8 cellular contexts compared by ENCODE assay signal in the genomic region with DNA sequence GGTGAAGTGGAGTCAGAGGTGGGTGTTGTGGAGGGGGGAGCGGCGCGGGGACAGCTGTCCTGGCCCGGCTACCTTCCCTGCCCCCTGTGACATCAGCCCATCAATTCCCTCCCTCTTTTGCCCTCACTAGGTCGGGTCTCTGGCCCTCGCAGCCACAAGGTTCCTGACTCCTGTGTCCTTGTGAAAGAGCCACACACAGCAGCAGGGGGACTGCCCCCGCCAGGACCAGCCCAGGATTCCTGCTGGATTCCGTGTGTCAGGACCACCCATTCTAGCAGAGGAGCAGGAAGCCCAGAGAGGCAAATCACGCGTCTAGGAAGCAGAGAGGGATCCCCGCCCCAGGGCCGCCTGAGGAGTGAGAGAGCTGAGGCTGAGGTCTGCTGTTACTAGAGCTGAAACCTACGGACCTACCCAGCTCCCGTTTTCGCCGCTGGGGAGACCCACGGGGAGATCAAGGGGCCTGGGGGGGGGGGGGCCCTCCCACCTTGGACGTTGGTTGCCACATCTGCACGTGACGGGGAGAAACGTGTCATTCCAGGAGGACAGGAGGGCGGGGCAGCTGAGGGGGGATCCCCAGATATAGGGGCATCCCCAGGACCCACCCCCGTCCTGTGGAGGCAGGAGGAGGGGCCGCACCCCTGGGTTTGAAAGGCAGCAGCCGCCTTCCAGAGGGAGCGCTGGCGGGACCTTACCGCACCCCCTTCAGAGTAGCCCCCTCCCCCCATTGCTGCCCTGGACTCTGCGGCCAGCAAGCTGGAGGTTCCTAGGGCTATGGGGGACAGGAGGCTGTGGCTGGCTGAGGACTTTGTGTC. TPM values are rescaled to one million over a fixed set of nuclear protein-coding genes. Genes with fewer than 3 reads are reported as not detected.
DNase-seq lines count a peak whose midpoint lies in the region; ATAC-seq and TF ChIP-seq lines count a peak whose summit lies in the region.

No MANE protein-coding gene starts in this region.

- H3K4me3 Mint-ChIP-seq in CD8-positive, alpha-beta T cell: peak overlapping the region; percentile 81
- peak overlapping the region; percentile 70 for H3K4me3 Mint-ChIP-seq in activated CD8-positive, alpha-beta T cell treated with anti-CD3 and anti-CD28 coated beads, Interleukin-2, amount 10 ng/mL, durations not matched to agents 7 days and 5 days

- H3K27me3 ChIP-seq in CD8-positive, alpha-beta T cell (ENCODE audit: insufficient read depth, low read length): no peaks in the 10 kb centered on the region
- no peaks in the 10 kb centered on the region for H3K27me3 ChIP-seq in heart right ventricle

- H3K9me3 Mint-ChIP-seq in CD8-positive, alpha-beta T cell: no peaks in the 10 kb centered on the region
- H3K9me3 Mint-ChIP-seq in activated CD8-positive, alpha-beta T cell treated with anti-CD3 and anti-CD28 coated beads, Interleukin-2, amount 10 ng/mL, durations not matched to agents 7 days and 5 days (ENCODE audit: insufficient read depth): no peaks in the 10 kb centered on the region

- H3K27ac ChIP-seq in CD8-positive, alpha-beta T cell (ENCODE audit: low read depth, low read length): no peak overlapping the region
- peak overlapping the region in 9 of 10 donors; percentile 83 to 98 (median 92) for H3K27ac ChIP-seq in heart right ventricle

- H3K4me1 ChIP-seq in CD8-positive, alpha-beta T cell (ENCODE audit: insufficient read depth, low read length): peaks cover 17% of the 10 kb centered on the region
- H3K4me1 ChIP-seq in heart right ventricle: peaks cover 31 to 55% (median 51%) of the 10 kb centered on the region in 9 donors

- WGBS in heart right ventricle, 2 donors: 30% methylated on average over 29 of the region's 29 CpGs

- no peak for TF ChIP-seq CTCF in CD8-positive, alpha-beta T cell (IDR thresholded peaks at IDR 0.05)
- TF ChIP-seq CTCF in heart right ventricle (IDR thresholded peaks at IDR 0.05): no peak

- POLR2A ChIA-PET in CD8-positive, alpha-beta T cell (lab: Charles Lee): interaction anchor here (0.8 to 1.9 kb wide), 6 partner anchors 10 to 21 kb away, joined by 3 to 9 read pairs (median 6); no protein-coding TSS in a partner anchor
- POLR2A ChIA-PET in activated CD8-positive, alpha-beta T cell treated with anti-CD3 and anti-CD28 coated beads, Interleukin-2, amount 10 ng/mL, durations not matched to agents 7 days and 5 days (lab: Charles Lee): interaction anchor here (1.2 to 2.6 kb wide), 5 partner anchors 11 to 76 kb away, joined by 4 to 14 read pairs (median 9); a partner anchor contains a TSS

- DNase-seq in CD8-positive, alpha-beta T cell: no peak
- DNase-seq in activated CD8-positive, alpha-beta T cell treated with anti-CD3 and anti-CD28 coated beads, Interleukin-2, amount 10 ng/mL, durations not matched to agents 7 days and 5 days: peak; percentile 35
- DNase-seq in heart right ventricle: peak in 1 of 2 donors; percentile 32
- peak; percentile 45 to 71 for DNase-seq in stimulated activated CD4-positive, alpha-beta T cell treated with anti-CD3 and anti-CD28 coated beads, Interleukin-12 subunit alpha, Interleukin-12 subunit beta, amount 100 ng/mL, for 24 hours (ENCODE audit: low read depth in 2 of 2)
- no peak for DNase-seq in NCI-H2029 (lab: John Stamatoyannopoulos, UW)
- no peak for DNase-seq in NCI-H1436 (lab: John Stamatoyannopoulos, UW)
- no peak for DNase-seq in NOMO-1 (lab: John Stamatoyannopoulos, UW; ENCODE audit: unreplicated experiment in 2 of 2)

- H3K36me3 ChIP-seq in CD8-positive, alpha-beta T cell (ENCODE audit: insufficient read depth, low read length): no peaks in the 10 kb centered on the region
- no peaks in the 10 kb centered on the region for H3K36me3 ChIP-seq in heart right ventricle

- CTCF ChIA-PET in CD8-positive, alpha-beta T cell (lab: Charles Lee): interaction anchor here (0.6 to 2.1 kb wide), 6 partner anchors 7 to 89 kb away, joined by 3 to 8 read pairs (median 4); no protein-coding TSS in a partner anchor
- CTCF ChIA-PET in activated CD8-positive, alpha-beta T cell treated with anti-CD3 and anti-CD28 coated beads, Interleukin-2, amount 10 ng/mL, durations not matched to agents 7 days and 5 days (lab: Charles Lee): interaction anchor here (1.2 to 1.8 kb wide), 4 partner anchors 10 to 48 kb away, joined by 4 to 11 read pairs (median 4); no protein-coding TSS in a partner anchor

- H3K27ac Mint-ChIP-seq in CD8-positive, alpha-beta T cell: no peak overlapping the region
- no peak overlapping the region for H3K27ac Mint-ChIP-seq in activated CD8-positive, alpha-beta T cell treated with anti-CD3 and anti-CD28 coated beads, Interleukin-2, amount 10 ng/mL, durations not matched to agents 7 days and 5 days

- ATAC-seq in CD8-positive, alpha-beta T cell: no peak
- peak; percentile 17 for ATAC-seq in HG02678 (IDR thresholded peaks at IDR 0.05; ENCODE audit: unreplicated experiment)
- no peak for ATAC-seq in activated CD8-positive, alpha-beta T cell treated with anti-CD3 and anti-CD28 coated beads, Interleukin-2, amount 10 ng/mL, durations not matched to agents 7 days and 5 days
- peak in 7 of 8 donors; percentile 0 to 23 (median 3) for ATAC-seq in heart right ventricle

- intact Hi-C loops in CD8-positive, alpha-beta T cell (cut with DNase I, micrococcal nuclease): loop anchor here in 1 of 2 experiments (1.0 kb wide), 1 partner anchor 12 kb away; no protein-coding TSS in a partner anchor
- intact Hi-C loops in heart right ventricle (cut with DNase I): no loop called here

- H3K27me3 Mint-ChIP-seq in CD8-positive, alpha-beta T cell (ENCODE audit: low read depth): no peaks in the 10 kb centered on the region
- peaks cover 10% of the 10 kb centered on the region for H3K27me3 Mint-ChIP-seq in activated CD8-positive, alpha-beta T cell treated with anti-CD3 and anti-CD28 coated beads, Interleukin-2, amount 10 ng/mL, durations not matched to agents 7 days and 5 days (ENCODE audit: low read depth)

- no peaks in the 10 kb centered on the region for H3K9me3 ChIP-seq in CD8-positive, alpha-beta T cell (ENCODE audit: low read length)
- no peaks in the 10 kb centered on the region for H3K9me3 ChIP-seq in heart right ventricle

- peaks cover 15% of the 10 kb centered on the region for H3K4me1 Mint-ChIP-seq in CD8-positive, alpha-beta T cell (ENCODE audit: low read depth)
- peaks cover 28% of the 10 kb centered on the region for H3K4me1 Mint-ChIP-seq in activated CD8-positive, alpha-beta T cell treated with anti-CD3 and anti-CD28 coated beads, Interleukin-2, amount 10 ng/mL, durations not matched to agents 7 days and 5 days (ENCODE audit: low read depth)

- no peaks in the 10 kb centered on the region for H3K36me3 Mint-ChIP-seq in CD8-positive, alpha-beta T cell
- no peaks in the 10 kb centered on the region for H3K36me3 Mint-ChIP-seq in activated CD8-positive, alpha-beta T cell treated with anti-CD3 and anti-CD28 coated beads, Interleukin-2, amount 10 ng/mL, durations not matched to agents 7 days and 5 days (ENCODE audit: low read depth)

- peak overlapping the region; percentile 73 for H3K4me3 ChIP-seq in CD8-positive, alpha-beta T cell (ENCODE audit: low read depth, low read length)
- H3K4me3 ChIP-seq in heart right ventricle: peak overlapping the region; percentile 7 to 64 (median 58)

RNA-seq across cellular contexts. Expression of a gene that starts 12.5 kb away (rescaled TPM):
- 10 to 100 TPM; 42.2 to 49.1 TPM for total RNA-seq in CD8-positive, alpha-beta T cell
- total RNA-seq in activated CD8-positive, alpha-beta T cell treated with anti-CD3 and anti-CD28 coated beads, Interleukin-2, amount 10 ng/mL, durations not matched to agents 7 days and 5 days: 100 to 1,000 TPM; 155 to 159 TPM
- total RNA-seq in heart right ventricle: 10 to 100 TPM; 22.5 to 40.1 (median 27.7) TPM
- 10 to 100 TPM; 27.0 to 73.8 TPM for polyA plus RNA-seq in heart right ventricle

RNA-seq across cellular contexts. Expression of a gene that starts 47.1 kb away (rescaled TPM):
- total RNA-seq in CD8-positive, alpha-beta T cell: 1 to 10 TPM; 2.4 to 3.5 TPM
- total RNA-seq in activated CD8-positive, alpha-beta T cell treated with anti-CD3 and anti-CD28 coated beads, Interleukin-2, amount 10 ng/mL, durations not matched to agents 7 days and 5 days: 1 to 10 TPM; 1.8 TPM
- total RNA-seq in heart right ventricle: 100 to 1,000 TPM; 159 to 295 (median 195) TPM
- polyA plus RNA-seq in heart right ventricle: 100 to 1,000 TPM in 1 of 2 donors, 10 to 100 TPM in 1; 74.6 to 220 TPM

Comparison
In these comparisons a context has a peak if more than half of its experiments do, and no peak if none do; other contexts are left out.
1. ATAC-seq: peak in HG02678 (single experiment) and heart right ventricle (7 of 8); none in CD8-positive, alpha-beta T cell (single experiment) and activated CD8-positive, alpha-beta T cell treated with anti-CD3 and anti-CD28 coated beads, Interleukin-2, amount 10 ng/mL, durations not matched to agents 7 days and 5 days (single experiment).
2. DNase-seq: peak in activated CD8-positive, alpha-beta T cell treated with anti-CD3 and anti-CD28 coated beads, Interleukin-2, amount 10 ng/mL, durations not matched to agents 7 days and 5 days (single experiment) and stimulated activated CD4-positive, alpha-beta T cell treated with anti-CD3 and anti-CD28 coated beads, Interleukin-12 subunit alpha, Interleukin-12 subunit beta, amount 100 ng/mL, for 24 hours (2 of 2); none in CD8-positive, alpha-beta T cell (0 of 7), NCI-H2029 (single experiment), NCI-H1436 (single experiment) and NOMO-1 (0 of 2).
3. RNA of a gene that starts 47.1 kb away (total RNA-seq): 159 to 295 TPM in heart right ventricle; 2.4 to 3.5 TPM in CD8-positive, alpha-beta T cell and 1.8 TPM in activated CD8-positive, alpha-beta T cell treated with anti-CD3 and anti-CD28 coated beads, Interleukin-2, amount 10 ng/mL, durations not matched to agents 7 days and 5 days; every median in the first group is over 10 times any median in the second.